33 cellular contexts compared by ENCODE assay signal in the genomic region with DNA sequence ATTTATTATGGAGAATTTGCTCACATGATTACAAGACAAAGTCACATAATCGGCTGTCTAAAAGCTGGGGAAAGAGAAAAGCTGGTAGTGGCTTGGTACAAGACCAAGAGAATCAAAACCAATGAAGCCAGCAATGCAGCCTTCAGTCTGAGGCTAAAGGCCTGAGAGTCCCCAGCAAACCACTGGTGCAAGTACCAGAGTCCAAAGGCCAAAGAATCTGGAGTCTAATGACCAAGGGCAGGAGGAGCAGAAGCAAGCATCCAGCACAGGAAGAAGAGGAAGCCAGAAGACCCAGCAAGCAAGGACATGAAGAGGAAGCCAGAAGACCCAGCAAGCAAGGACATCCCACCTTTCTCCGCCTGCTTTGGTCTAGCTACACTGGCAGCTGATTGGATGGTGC.
"Had no signal": no experiment of that assay in that cellular context is flagged by ENCODE, and none has a peak within 500 bp of the region (broad histone marks: within the 10 kb centered on the region; RNA-seq: fewer than 3 reads in every experiment).

No MANE protein-coding gene starts in this region.

- H3K9ac ChIP-seq: neural progenitor cell had no signal

- H3K27me3 ChIP-seq: left lung, neural progenitor cell, neutrophil, ovary, sigmoid colon, stomach, tibial artery, upper lobe of right lung had no signal

- H3K36me3 ChIP-seq: left lung, neural progenitor cell, neutrophil, ovary, prostate gland, sigmoid colon, stomach, thoracic aorta, tibial artery, upper lobe of right lung had no signal

- H3K4me1 ChIP-seq: left lung, neural progenitor cell, prostate gland, sigmoid colon, stomach, tibial artery, upper lobe of right lung had no signal

- H3K36me3 Mint-ChIP-seq: mesothelial cell of epicardium; naive B cell; natural killer cell; neural progenitor cell; stimulated activated memory B cell treated with anti-CD40 and anti-IgM and Interleukin-4, amounts not matched to agents 10 μg/mL and 1 μg/mL and 100 μg/mL, for 72 hours had no signal

- H3K4me3 Mint-ChIP-seq: mesothelial cell of epicardium; naive B cell; natural killer cell; nephron progenitor cell; neural progenitor cell; stimulated activated memory B cell treated with anti-CD40 and anti-IgM and Interleukin-4, amounts not matched to agents 10 μg/mL and 1 μg/mL and 100 μg/mL, for 72 hours had no signal

- FAIRE-seq: keratinocyte, urothelium cell line had no signal

- H3K4me2 ChIP-seq: neural progenitor cell, smooth muscle cell had no signal

- H3K4me1 Mint-ChIP-seq: mesothelial cell of epicardium; naive B cell; natural killer cell; nephron progenitor cell; neural progenitor cell; stimulated activated memory B cell treated with anti-CD40 and anti-IgM and Interleukin-4, amounts not matched to agents 10 μg/mL and 1 μg/mL and 100 μg/mL, for 72 hours had no signal

- H3K27ac ChIP-seq: left lung, neural progenitor cell, neutrophil, ovary, prostate gland, sigmoid colon, stomach, thoracic aorta, tibial artery, upper lobe of right lung had no signal

- ATAC-seq: left cardiac atrium; left lung; natural killer cell; right cardiac atrium; stimulated activated memory B cell treated with anti-CD40 and anti-IgM and Interleukin-4, amounts not matched to agents 10 μg/mL and 1 μg/mL and 100 μg/mL, for 72 hours; stimulated activated naive CD8-positive, alpha-beta T cell treated with anti-CD3 and anti-CD28 coated beads, Interleukin-15, Interleukin-2, amounts not matched to agents 100 U/mL and 50 U/mL, for 24 hours; upper lobe of right lung had no signal

- DNase-seq: hippocampal formation; kidney glomerular epithelial cell; left cardiac atrium; left lung; mesendoderm; naive B cell; natural killer cell; nephron progenitor cell; occipital lobe; ovary; posterior cingulate gyrus; retina; right cardiac atrium; sigmoid colon; stimulated activated CD4-positive, alpha-beta T cell treated with anti-CD3 and anti-CD28 coated beads, Interleukin-1b, Interleukin-23, amount 100 ng/mL, for 48 hours; stimulated activated CD4-positive, alpha-beta T cell treated with anti-CD3 and anti-CD28 coated beads, Interleukin-2, amount 100 ng/mL, for 48 hours; stimulated activated CD4-positive, alpha-beta T cell treated with anti-CD3 and anti-CD28 coated beads, Interleukin-4, amount 100 ng/mL, for 4 hours; stimulated activated CD8-positive, alpha-beta memory T cell treated with anti-CD3 and anti-CD28 coated beads, Interleukin-4, amount 100 ng/mL, for 48 hours; stimulated activated naive CD8-positive, alpha-beta T cell treated with anti-CD3 and anti-CD28 coated beads, Interleukin-15, Interleukin-2, amounts not matched to agents 100 U/mL and 50 U/mL, for 24 hours; stomach; tibial artery; trophoblast cell; upper lobe of right lung had no signal

- H3K27me3 Mint-ChIP-seq: naive B cell; stimulated activated memory B cell treated with anti-CD40 and anti-IgM and Interleukin-4, amounts not matched to agents 10 μg/mL and 1 μg/mL and 100 μg/mL, for 72 hours had no signal

- H3K4me3 ChIP-seq: left lung, lung, neural progenitor cell, ovary, prostate gland, sigmoid colon, smooth muscle cell, stomach, thoracic aorta, tibial artery, upper lobe of right lung had no signal

- H3K27ac Mint-ChIP-seq: mesothelial cell of epicardium; naive B cell; natural killer cell; nephron progenitor cell; neural progenitor cell; stimulated activated memory B cell treated with anti-CD40 and anti-IgM and Interleukin-4, amounts not matched to agents 10 μg/mL and 1 μg/mL and 100 μg/mL, for 72 hours had no signal

- H2AFZ ChIP-seq: neural progenitor cell had no signal

- H3K9me3 ChIP-seq: neutrophil, ovary, prostate gland, stomach, thoracic aorta, tibial artery, upper lobe of right lung had no signal
